10 cellular contexts compared by ENCODE assay signal in the genomic region with DNA sequence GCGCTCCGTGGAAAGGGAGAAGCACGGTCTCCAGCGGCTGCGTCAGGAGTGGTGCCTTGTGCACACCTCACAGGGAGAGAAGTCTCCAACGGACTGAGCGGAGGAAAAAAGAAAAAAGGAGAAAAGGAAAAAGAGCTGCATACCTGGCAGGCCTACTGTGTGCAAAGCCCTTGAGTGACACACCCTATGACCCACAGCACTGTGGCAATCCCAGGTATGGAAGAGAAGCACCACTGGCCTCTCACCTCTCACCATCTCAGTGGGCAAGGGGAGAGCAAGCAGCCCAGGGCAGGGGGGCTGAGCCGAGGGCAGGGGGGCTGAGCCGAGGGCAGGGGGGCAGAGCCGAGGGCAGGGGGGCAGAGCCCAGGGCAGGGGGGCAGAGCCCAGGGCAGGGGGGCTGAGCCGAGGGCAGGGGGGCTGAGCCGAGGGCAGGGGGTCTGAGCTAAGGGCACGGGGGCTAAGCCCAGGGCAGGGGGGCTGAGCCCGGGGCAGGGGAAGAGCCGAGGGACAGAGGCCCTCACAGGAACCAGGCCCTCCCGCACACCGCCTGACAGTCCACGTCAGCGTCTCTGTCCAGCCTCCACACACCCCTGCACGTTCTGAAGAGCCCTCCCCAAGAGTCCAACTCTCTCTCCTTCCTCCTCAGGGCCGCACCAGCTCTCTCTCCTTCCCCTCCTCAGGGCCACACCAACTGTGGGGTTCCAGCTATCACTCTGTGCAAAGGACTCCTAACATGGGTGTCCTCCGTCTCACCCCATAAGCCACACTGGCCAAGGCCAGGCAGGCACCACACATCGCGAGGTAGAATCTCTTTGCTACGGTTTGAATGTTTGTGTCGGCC.
A peak's percentile ranks its signal among the peaks of the same experiment; 100 is the strongest.
DNase-seq lines count a peak whose midpoint lies in the region; ATAC-seq, FAIRE-seq and TF ChIP-seq lines count a peak whose summit lies in the region.
"Had no signal": no experiment of that assay in that cellular context is flagged by ENCODE, and none has a peak within 500 bp of the region (broad histone marks: within the 10 kb centered on the region; RNA-seq: fewer than 3 reads in every experiment).

No MANE protein-coding gene starts in this region.

- H2AFZ ChIP-seq in HepG2 (ENCODE audit: low read length): no peak overlapping the region

- intact Hi-C loops in HepG2 (cut with micrococcal nuclease; ENCODE audit: unreplicated experiment): no loop called here
- intact Hi-C loops in stomach (cut with DNase I; ENCODE audit: low total_unique reads): no loop called here

- peaks cover 75% of the 10 kb centered on the region for H4K20me1 ChIP-seq in HepG2 (ENCODE audit: insufficient read depth, low read length)

- peaks cover 3% of the 10 kb centered on the region for H3K36me3 Mint-ChIP-seq in activated naive CD4-positive, alpha-beta T cell treated with anti-CD3 and anti-CD28 coated beads, Interleukin-2, amount 50 U/mL, for 24 hours
- peaks cover 21% of the 10 kb centered on the region for H3K36me3 Mint-ChIP-seq in activated naive CD8-positive, alpha-beta T cell treated with anti-CD3 and anti-CD28 coated beads, Interleukin-2, amount 50 U/mL, for 24 hours (ENCODE audit: low read depth)

- H3K4me3 ChIP-seq in HepG2 (replicated peaks in 1 of 3; ENCODE audit: insufficient read depth in 1 of 3, low read depth in 2 of 3, low read length in 3 of 3) (no peak overlapping the region), stomach (no peak overlapping the region), coronary artery (no peak overlapping the region)
- H3K4me3 ChIP-seq: pancreas had no signal

- no peak for TF ChIP-seq EP300 in HepG2 (IDR thresholded peaks at IDR 0.05; ENCODE audit: low read depth in 2 of 2, low read length in 2 of 2)
- no peak for TF ChIP-seq EP300 in HepG2 (CRISPR knock-in tag; IDR thresholded peaks at IDR 0.05; ENCODE audit: borderline replicate concordance)
- no peak for TF ChIP-seq EP300 in stomach (IDR thresholded peaks at IDR 0.05)

- FAIRE-seq in HepG2 (lab: Jason Lieb, UNC): no peak
- FAIRE-seq: pancreas had no signal

- H3K9ac ChIP-seq in HepG2 (ENCODE audit: insufficient read depth, low read depth, low read length): no peak overlapping the region

- H3K4me1 ChIP-seq in HepG2 (ENCODE audit: insufficient read depth, low read length) (peaks cover 86% of the 10 kb centered on the region), stomach (peaks cover 76 to 97% (median 88%) of the 10 kb centered on the region in 4 donors)

- peak overlapping the region; percentile 91 for H3K27ac Mint-ChIP-seq in activated naive CD4-positive, alpha-beta T cell treated with anti-CD3 and anti-CD28 coated beads, Interleukin-2, amount 50 U/mL, for 24 hours
- H3K27ac Mint-ChIP-seq in activated naive CD8-positive, alpha-beta T cell treated with anti-CD3 and anti-CD28 coated beads, Interleukin-2, amount 50 U/mL, for 24 hours: peak overlapping the region; percentile 77

- H3K4me2 ChIP-seq in HepG2 (ENCODE audit: low read depth, low read length): peak overlapping the region; percentile 14; the same call in 1 of the 2 replicates

- H3K27ac ChIP-seq in HepG2 (ENCODE audit: extremely low read length, insufficient read depth, low read length) (peak overlapping the region; percentile 46), stomach (peak overlapping the region in 4 of 5 donors; percentile 8 to 83 (median 56)), coronary artery (peak overlapping the region in 1 of 2 donors; percentile 7)

- in situ Hi-C loops in HepG2 (cut with HindIII; ENCODE audit: extremely low pct_ligation_motif_present, low pct_unique_long_range_greater_than_20kb): loop anchor here (10.0 kb wide), 1 partner anchor 59 kb away; no protein-coding TSS in a partner anchor

- TF ChIP-seq POLR2A in HepG2 (IDR thresholded peaks at IDR 0.05; ENCODE audit: insufficient read depth in 1 of 2, low read depth in 2 of 2, low read length in 2 of 2) (no peak), stomach (IDR thresholded peaks at IDR 0.05) (no peak)

- no peaks in the 10 kb centered on the region for H3K27me3 ChIP-seq in HepG2 (ENCODE audit: control insufficient read depth in 1 of 2, insufficient read depth in 2 of 2, low read length in 2 of 2)
- H3K27me3 ChIP-seq in stomach: no peaks in the 10 kb centered on the region
- H3K27me3 ChIP-seq: BE2C, pancreas had no signal

- POLR2A ChIA-PET in HepG2 (lab: Yijun Ruan, JAX): interaction anchor here (0.6 to 0.9 kb wide), 3 partner anchors 23 to 166 kb away, joined by 3 read pairs; no protein-coding TSS in a partner anchor

- H3K4me3 Mint-ChIP-seq in activated naive CD4-positive, alpha-beta T cell treated with anti-CD3 and anti-CD28 coated beads, Interleukin-2, amount 50 U/mL, for 24 hours: peak overlapping the region; percentile 66
- H3K4me3 Mint-ChIP-seq in activated naive CD8-positive, alpha-beta T cell treated with anti-CD3 and anti-CD28 coated beads, Interleukin-2, amount 50 U/mL, for 24 hours: peak overlapping the region; percentile 50

- no peaks in the 10 kb centered on the region for H3K9me3 ChIP-seq in HepG2 (ENCODE audit: low read length)
- H3K9me3 ChIP-seq in stomach: no peaks in the 10 kb centered on the region
- H3K9me3 ChIP-seq: BE2C, pancreas had no signal

- TF ChIP-seq RAD21 in HepG2 (CRISPR knock-in tag; IDR thresholded peaks at IDR 0.05): no peak

- WGBS in HepG2 (ENCODE audit: low lambda C conversion rate): 91% methylated on average over 22 of the region's 26 CpGs
- 78 to 90% (median 85%) methylated on average over 18 to 26 of the region's 26 CpGs for WGBS in stomach, 5 donors

- BruUV-seq in HepG2 (replicated peaks; lab: Mats Ljungman, UMichigan): no TSS peak

- no peak for DNase-seq in activated naive CD4-positive, alpha-beta T cell treated with anti-CD3 and anti-CD28 coated beads, Interleukin-2, amount 50 U/mL, for 16 hours
- no peak for DNase-seq in activated naive CD8-positive, alpha-beta T cell treated with anti-CD3 and anti-CD28 coated beads, Interleukin-2, amount 50 U/mL, for 24 hours
- no peak for DNase-seq in HepG2 (ENCODE audit: low spot score)
- DNase-seq in stomach: no peak
- DNase-seq in HT-29 (ENCODE audit: low spot score): no peak
- DNase-seq in coronary artery (ENCODE audit: low spot score): no peak

- no peaks in the 10 kb centered on the region for H3K9me3 Mint-ChIP-seq in activated naive CD4-positive, alpha-beta T cell treated with anti-CD3 and anti-CD28 coated beads, Interleukin-2, amount 50 U/mL, for 24 hours
- no peaks in the 10 kb centered on the region for H3K9me3 Mint-ChIP-seq in activated naive CD8-positive, alpha-beta T cell treated with anti-CD3 and anti-CD28 coated beads, Interleukin-2, amount 50 U/mL, for 24 hours

- no peak for ATAC-seq in activated naive CD8-positive, alpha-beta T cell treated with anti-CD3 and anti-CD28 coated beads, Interleukin-2, amount 50 U/mL, for 24 hours
- no peak for ATAC-seq in HepG2
- no peak for ATAC-seq in HG02642 (IDR thresholded peaks at IDR 0.05; ENCODE audit: poor library complexity, unreplicated experiment)
- ATAC-seq: pancreas had no signal

- peaks cover 6 to 25% of the 10 kb centered on the region in 2 experiments for H3K36me3 ChIP-seq in HepG2 (replicated peaks in 1 of 2; ENCODE audit: control insufficient read depth in 1 of 2, insufficient read depth in 2 of 2, low read length in 2 of 2)
- peaks cover 0 to 4% (median 0%) of the 10 kb centered on the region in 4 donors for H3K36me3 ChIP-seq in stomach
- H3K36me3 ChIP-seq: pancreas had no signal

- H3K27me3 Mint-ChIP-seq in activated naive CD4-positive, alpha-beta T cell treated with anti-CD3 and anti-CD28 coated beads, Interleukin-2, amount 50 U/mL, for 24 hours: no peaks in the 10 kb centered on the region
- H3K27me3 Mint-ChIP-seq in activated naive CD8-positive, alpha-beta T cell treated with anti-CD3 and anti-CD28 coated beads, Interleukin-2, amount 50 U/mL, for 24 hours: no peaks in the 10 kb centered on the region

- CTCF ChIA-PET in HepG2 (lab: Yijun Ruan, JAX; ENCODE audit: low intra/inter-chr PET ratio, low total read pairs): no interaction called here

- peaks cover 92% of the 10 kb centered on the region for H3K4me1 Mint-ChIP-seq in activated naive CD4-positive, alpha-beta T cell treated with anti-CD3 and anti-CD28 coated beads, Interleukin-2, amount 50 U/mL, for 24 hours
- peaks cover 95% of the 10 kb centered on the region for H3K4me1 Mint-ChIP-seq in activated naive CD8-positive, alpha-beta T cell treated with anti-CD3 and anti-CD28 coated beads, Interleukin-2, amount 50 U/mL, for 24 hours

- H3K79me2 ChIP-seq in HepG2 (ENCODE audit: insufficient read depth, low read length): peaks cover 96% of the 10 kb centered on the region

- TF ChIP-seq CTCF in HepG2 (CRISPR knock-in tag; IDR thresholded peaks at IDR 0.05) (no peak), stomach (IDR thresholded peaks at IDR 0.05) (no peak), coronary artery (IDR thresholded peaks at IDR 0.05) (no peak)

TF ChIP-seq in HepG2, 621 proteins besides CTCF, POLR2A, EP300 and RAD21:
- no peak for TF ChIP-seq KLF9 (CRISPR knock-in tag; IDR thresholded peaks at IDR 0.05; ENCODE audit: low read depth)
- peak; percentile 81 for TF ChIP-seq ZKSCAN1 (IDR thresholded peaks at IDR 0.05; ENCODE audit: low read length)
- peak; percentile 47 for TF ChIP-seq RBM22 (optimal IDR thresholded peaks at IDR 0.05; ENCODE audit: low read length)
- no peak for TF ChIP-seq ZNF543 (CRISPR knock-in tag; IDR thresholded peaks at IDR 0.05)
